7 cellular contexts compared by ENCODE assay signal in genomic region chr1:156226116-156226538, GRCh38. TPM values are rescaled to one million over a fixed set of nuclear protein-coding genes. Genes with fewer than 3 reads are reported as not detected.
A peak's percentile ranks its signal among the peaks of the same experiment; 100 is the strongest.
DNase-seq lines count a peak whose midpoint lies in the region; ATAC-seq and TF ChIP-seq lines count a peak whose summit lies in the region.
"Had no signal": no experiment of that assay in that cellular context is flagged by ENCODE, and none has a peak within 500 bp of the region (broad histone marks: within the 10 kb centered on the region; RNA-seq: fewer than 3 reads in every experiment).

No MANE protein-coding gene starts in this region.

- no peak for DNase-seq in ovary
- DNase-seq in activated effector memory CD4-positive, alpha-beta T cell treated with anti-CD3 and anti-CD28 coated beads, Interleukin-2, amount 50 U/mL, for 16 hours: no peak
- DNase-seq in NCI-H2081 treated with DMSO at 0.1 percent for 48 hours (lab: John Stamatoyannopoulos, UW): no peak

- TF ChIP-seq CTCF in ovary (IDR thresholded peaks at IDR 0.05): no peak

- no peaks in the 10 kb centered on the region for H3K27me3 ChIP-seq in ovary
- H3K27me3 ChIP-seq: upper lobe of left lung had no signal

- peaks cover 46% of the 10 kb centered on the region for H3K4me1 Mint-ChIP-seq in activated naive CD8-positive, alpha-beta T cell (ENCODE audit: low read depth)

- peak overlapping the region; percentile 96 for H3K27ac Mint-ChIP-seq in activated naive CD8-positive, alpha-beta T cell

- no peak overlapping the region for H3K27ac ChIP-seq in ovary
- H3K27ac ChIP-seq: upper lobe of left lung had no signal

- TF ChIP-seq POLR2A in ovary (IDR thresholded peaks at IDR 0.05): no peak

- no peak overlapping the region for H3K4me3 ChIP-seq in ovary
- H3K4me3 ChIP-seq: upper lobe of left lung had no signal

- H3K9me3 ChIP-seq in ovary: no peaks in the 10 kb centered on the region
- H3K9me3 ChIP-seq: upper lobe of left lung had no signal

- no peaks in the 10 kb centered on the region for H3K9me3 Mint-ChIP-seq in activated naive CD8-positive, alpha-beta T cell (ENCODE audit: low read depth)

- no peaks in the 10 kb centered on the region for H3K27me3 Mint-ChIP-seq in activated naive CD8-positive, alpha-beta T cell

- TF ChIP-seq EP300 in ovary (IDR thresholded peaks at IDR 0.05): no peak

- 78 to 88% (median 87%) methylated on average over 2 of the region's 2 CpGs for WGBS in ovary, 3 donors

- peaks cover 27% of the 10 kb centered on the region for H3K36me3 Mint-ChIP-seq in activated naive CD8-positive, alpha-beta T cell

- H3K4me3 Mint-ChIP-seq in activated naive CD8-positive, alpha-beta T cell: peak overlapping the region; percentile 35

- H3K36me3 ChIP-seq in ovary: no peaks in the 10 kb centered on the region

- no peaks in the 10 kb centered on the region for H3K4me1 ChIP-seq in ovary (ENCODE audit: insufficient read depth)

- intact Hi-C loops in ovary (cut with DNase I): loop anchor here in 3 of 4 donors (2.0 to 5.0 kb wide), 3 partner anchors 74 to 135 kb away; partner anchors contain the start of gene SEMA4A (in 1 of the 3)

- ATAC-seq in GM19043 (IDR thresholded peaks at IDR 0.05; ENCODE audit: low read depth, unreplicated experiment) (peak; percentile 67), HG02885 (IDR thresholded peaks at IDR 0.05; ENCODE audit: poor library complexity, unreplicated experiment) (peak; percentile 74)

RNA-seq across cellular contexts. Expression of gene PMF1, which starts 13.3 kb away (rescaled TPM):
- total RNA-seq in ovary: 10 to 100 TPM; 36.6 to 84.2 (median 53.0) TPM
- 10 to 100 TPM; 35.0 to 70.6 TPM for polyA plus RNA-seq in ovary

RNA-seq across cellular contexts. Expression of gene BGLAP, which starts 15.9 kb away (rescaled TPM):
- total RNA-seq in ovary: 1 to 10 TPM; 1.4 to 4.6 (median 2.0) TPM
- 1 to 10 TPM in 1 of 2 donors, not detected in 1; 1.4 TPM for polyA plus RNA-seq in ovary

RNA-seq across cellular contexts. Expression of gene PAQR6, which starts 21.7 kb away (rescaled TPM):
- total RNA-seq in ovary: 1 to 10 TPM in 4 of 7 donors, under 1 TPM in 3; 0.25 to 1.8 (median 1.3) TPM
- polyA plus RNA-seq in ovary: under 1 TPM; 0.67 to 0.72 TPM

RNA-seq across cellular contexts. Expression of gene SLC25A44, which starts 32.2 kb away (rescaled TPM):
- total RNA-seq in ovary: 10 to 100 TPM in 6 of 7 donors, 1 to 10 TPM in 1; 6.8 to 20.9 (median 16.8) TPM
- 10 to 100 TPM in 1 of 2 donors, 1 to 10 TPM in 1; 7.3 to 21.0 TPM for polyA plus RNA-seq in ovary

RNA-seq across cellular contexts. Expression of gene SMG5, which starts 56.5 kb away (rescaled TPM):
- total RNA-seq in ovary: 10 to 100 TPM; 31.5 to 54.6 (median 44.6) TPM
- 10 to 100 TPM; 30.1 to 31.1 TPM for polyA plus RNA-seq in ovary
